In genomic region chr7:94701555-94701973, GRCh38 we compare ENCODE assay signal across 1 cellular context.
TF ChIP-seq lines count a peak whose summit lies in the region.

No MANE protein-coding gene starts in this region.

TF ChIP-seq in HepG2, 621 proteins besides CTCF, POLR2A, EP300 and RAD21 (continued from another document and continues in another):
- no peak for TF ChIP-seq ATM (IDR thresholded peaks at IDR 0.05; ENCODE audit: borderline replicate concordance)
- TF ChIP-seq BORCS8-MEF2B (CRISPR knock-in tag; IDR thresholded peaks at IDR 0.05), result no peak
- TF ChIP-seq PRDM4 (CRISPR knock-in tag; IDR thresholded peaks at IDR 0.05; ENCODE audit: borderline replicate concordance), result no peak
- TF ChIP-seq PTBP1 (IDR thresholded peaks at IDR 0.05; ENCODE audit: low read depth, low read length, poor library complexity, severe bottlenecking), result no peak
- TF ChIP-seq ZBTB20 (CRISPR knock-in tag; IDR thresholded peaks at IDR 0.05; ENCODE audit: borderline replicate concordance, low read depth), result peak; percentile 71; the same call in 1 of the 2 replicates
- no peak for TF ChIP-seq ZNF235 (CRISPR knock-in tag; IDR thresholded peaks at IDR 0.05; ENCODE audit: borderline replicate concordance)
- peak; percentile 55; the same call in 1 of the 2 replicates for TF ChIP-seq ZNF614 (CRISPR knock-in tag; IDR thresholded peaks at IDR 0.05; ENCODE audit: borderline replicate concordance)
- TF ChIP-seq FOXK1 (CRISPR knock-in tag; IDR thresholded peaks at IDR 0.05; ENCODE audit: borderline replicate concordance, low read depth), result peak; percentile 43; the same call in 1 of the 2 replicates
- no peak for TF ChIP-seq THAP7 (CRISPR knock-in tag; IDR thresholded peaks at IDR 0.05)
- no peak for TF ChIP-seq PLSCR1 (CRISPR knock-in tag; IDR thresholded peaks at IDR 0.05; ENCODE audit: borderline replicate concordance)
- TF ChIP-seq AGO2 (optimal IDR thresholded peaks at IDR 0.05; ENCODE audit: low read depth, low read length), result no peak
- no peak for TF ChIP-seq SYNCRIP (IDR thresholded peaks at IDR 0.05; ENCODE audit: insufficient read depth, low read depth, low read length)
- TF ChIP-seq ETS1 (CRISPR knock-in tag; IDR thresholded peaks at IDR 0.05), result no peak
- TF ChIP-seq MYC (CRISPR knock-in tag; IDR thresholded peaks at IDR 0.05; ENCODE audit: borderline replicate concordance), result no peak
- peak; percentile 48; the same call in 1 of the 2 replicates for TF ChIP-seq ZFP1 (CRISPR knock-in tag; IDR thresholded peaks at IDR 0.05)
- 0 out of 2 replicates have a peak, but pooled peaks have one; percentile 26 for TF ChIP-seq JUN (CRISPR knock-in tag; IDR thresholded peaks at IDR 0.05)
- no peak for TF ChIP-seq ZBTB7B (CRISPR knock-in tag; IDR thresholded peaks at IDR 0.05)
- TF ChIP-seq ZNF792 (CRISPR knock-in tag; IDR thresholded peaks at IDR 0.05), result peak; percentile 56; the same call in 1 of the 2 replicates
- TF ChIP-seq ATF5 (CRISPR knock-in tag; IDR thresholded peaks at IDR 0.05; ENCODE audit: low read depth), result no peak
- peak; percentile 95 for TF ChIP-seq ARID5B (CRISPR knock-in tag; IDR thresholded peaks at IDR 0.05)
- TF ChIP-seq SAP130 (CRISPR knock-in tag; IDR thresholded peaks at IDR 0.05; ENCODE audit: low read depth), result peak; percentile 54; the same call in 1 of the 2 replicates
- TF ChIP-seq MED13 (CRISPR knock-in tag; IDR thresholded peaks at IDR 0.05), result no peak
- TF ChIP-seq ZBTB14 (CRISPR knock-in tag; IDR thresholded peaks at IDR 0.05), result no peak
- TF ChIP-seq FOSL1 (CRISPR knock-in tag; IDR thresholded peaks at IDR 0.05; ENCODE audit: borderline replicate concordance), result no peak
- no peak for TF ChIP-seq ATF6 (CRISPR knock-in tag; conservative IDR thresholded peaks at IDR 0.05)
- no peak for TF ChIP-seq SETDB1 (CRISPR knock-in tag; IDR thresholded peaks at IDR 0.05; ENCODE audit: borderline replicate concordance)
- TF ChIP-seq ZNF326 (CRISPR knock-in tag; IDR thresholded peaks at IDR 0.05; ENCODE audit: borderline replicate concordance), result no peak
- no peak for TF ChIP-seq HCFC1 (IDR thresholded peaks at IDR 0.05; ENCODE audit: low read depth, low read length)
- no peak for TF ChIP-seq ZNF605 (CRISPR knock-in tag; IDR thresholded peaks at IDR 0.05)
- TF ChIP-seq ZNF703 (CRISPR knock-in tag; IDR thresholded peaks at IDR 0.05; ENCODE audit: borderline replicate concordance), result no peak
- TF ChIP-seq KDM1A (CRISPR knock-in tag; IDR thresholded peaks at IDR 0.05), result no peak
- TF ChIP-seq ZNF143 (CRISPR knock-in tag; IDR thresholded peaks at IDR 0.05), result no peak
- no peak for TF ChIP-seq HOXD1 (CRISPR knock-in tag; IDR thresholded peaks at IDR 0.05)
- peak; percentile 53 for TF ChIP-seq PPARG (CRISPR knock-in tag; conservative IDR thresholded peaks at IDR 0.05)
- TF ChIP-seq TBL1XR1 (IDR thresholded peaks at IDR 0.05; ENCODE audit: borderline replicate concordance, low read length, partially characterized antibody), result no peak
- TF ChIP-seq SP1 (IDR thresholded peaks at IDR 0.05), result no peak
- TF ChIP-seq SP1 (CRISPR knock-in tag; IDR thresholded peaks at IDR 0.05), result no peak
- no peak for TF ChIP-seq ZBTB8A (CRISPR knock-in tag; IDR thresholded peaks at IDR 0.05; ENCODE audit: borderline replicate concordance, low read depth)
- TF ChIP-seq ZNF737 (CRISPR knock-in tag; IDR thresholded peaks at IDR 0.05; ENCODE audit: borderline replicate concordance), result no peak
- TF ChIP-seq SSRP1 (CRISPR knock-in tag; IDR thresholded peaks at IDR 0.05), result no peak
- TF ChIP-seq ZNF136 (CRISPR knock-in tag; IDR thresholded peaks at IDR 0.05; ENCODE audit: low read depth), result no peak
- no peak for TF ChIP-seq ZNF770 (CRISPR knock-in tag; IDR thresholded peaks at IDR 0.05)
- no peak for TF ChIP-seq HIVEP1 (CRISPR knock-in tag; IDR thresholded peaks at IDR 0.05)
- no peak for TF ChIP-seq ZSCAN31 (CRISPR knock-in tag; IDR thresholded peaks at IDR 0.05; ENCODE audit: low read depth)
- TF ChIP-seq GATAD1 (CRISPR knock-in tag; IDR thresholded peaks at IDR 0.05), result 0 out of 2 replicates have a peak, but pooled peaks have one; percentile 16
